Comparison of ENCODE assay signal across 8 cellular contexts in genomic region chr17:78359216-78359935, GRCh38. TPM values are rescaled to one million over a fixed set of nuclear protein-coding genes. Genes with fewer than 3 reads are reported as not detected.
DNase-seq lines count a peak whose midpoint lies in the region; ATAC-seq and TF ChIP-seq lines count a peak whose summit lies in the region.

No MANE protein-coding gene starts in this region.

- WGBS in spleen, 5 donors = 0 to 2% (median 1%) methylated on average over 20 to 75 of the region's 76 CpGs

- peaks cover 0 to 35% (median 25%) of the 10 kb centered on the region in 6 donors for H3K36me3 ChIP-seq in spleen

- no peak for TF ChIP-seq POLR2A in spleen (IDR thresholded peaks at IDR 0.05)

- DNase-seq in GM03348 (ENCODE audit: low spot score) (peak; percentile 57), amniotic epithelial cell (ENCODE audit: low read depth) (peak; percentile 36), spleen (peak; percentile 88), LoVo (ENCODE audit: low spot score) (no peak), GM20000 (ENCODE audit: low spot score) (no peak)

- H3K9me3 ChIP-seq in iPS-18c (ENCODE audit: control insufficient read depth, insufficient read depth, low read length) = peaks cover 2% of the 10 kb centered on the region
- no peaks in the 10 kb centered on the region for H3K9me3 ChIP-seq in spleen

- peaks cover 33 to 70% (median 66%) of the 10 kb centered on the region in 6 donors for H3K4me1 ChIP-seq in spleen

- ATAC-seq in HG03521 (IDR thresholded peaks at IDR 0.05; ENCODE audit: unreplicated experiment) = no peak

- peak overlapping the region; percentile 85 to 98 (median 96) for H3K27ac ChIP-seq in spleen

- TF ChIP-seq CTCF in spleen (IDR thresholded peaks at IDR 0.05 in 8 of 11, conservative IDR thresholded peaks at IDR 0.05 in 3 of 11) = no peak
- no peak for TF ChIP-seq CTCF in GM20000 (IDR thresholded peaks at IDR 0.05; ENCODE audit: extremely low read depth, missing control alignments)

- peaks cover 0 to 21% (median 0%) of the 10 kb centered on the region in 7 donors for H3K27me3 ChIP-seq in spleen (replicated peaks in 1 of 7)

- intact Hi-C loops in spleen (cut with DNase I; ENCODE audit: low total_unique reads) = no loop called here

- H3K4me3 ChIP-seq in iPS-18c (ENCODE audit: insufficient read depth, low read depth, low read length) = peak overlapping the region; percentile 80
- peak overlapping the region; percentile 58 to 98 (median 89) for H3K4me3 ChIP-seq in spleen

- TF ChIP-seq RAD21 in Ishikawa (IDR thresholded peaks at IDR 0.05; ENCODE audit: low read depth) = no peak

- no peak for TF ChIP-seq EP300 in Ishikawa (IDR thresholded peaks at IDR 0.05; ENCODE audit: borderline replicate concordance)

TF ChIP-seq in Ishikawa, 13 proteins besides CTCF, POLR2A, EP300 and RAD21:
- TF ChIP-seq ZBTB7A (IDR thresholded peaks at IDR 0.05; ENCODE audit: low read depth) = peak; percentile 88
- TF ChIP-seq EGR1 (IDR thresholded peaks at IDR 0.05) = no peak
- no peak for TF ChIP-seq TEAD4 (IDR thresholded peaks at IDR 0.05)
- peak; percentile 7; the same call in 1 of the 2 replicates for TF ChIP-seq MAX (IDR thresholded peaks at IDR 0.05)

RNA-seq across cellular contexts. Expression of gene SOCS3, which starts 0.5 kb away (rescaled TPM):
- total RNA-seq in spleen = 100 to 1,000 TPM in 4 of 7 donors, 10 to 100 TPM in 3; 21.4 to 164 (median 103) TPM
- polyA plus RNA-seq in spleen = 10 to 100 TPM; 10.7 to 22.2 (median 12.2) TPM

RNA-seq across cellular contexts. Expression of gene PGS1, which starts 19.1 kb away (rescaled TPM):
- total RNA-seq in spleen = 100 to 1,000 TPM in 6 of 7 donors, 10 to 100 TPM in 1; 60.1 to 217 (median 112) TPM
- 10 to 100 TPM; 20.0 to 34.7 (median 20.5) TPM for polyA plus RNA-seq in spleen

Comparison
In these comparisons a context has a peak if more than half of its experiments do, and no peak if none do; other contexts are left out.
1. DNase-seq: peak in GM03348 (single experiment), amniotic epithelial cell (single experiment) and spleen (single experiment); none in LoVo (single experiment) and GM20000 (single experiment).